Comparison of ENCODE assay signal across 18 cellular contexts in the genomic region with DNA sequence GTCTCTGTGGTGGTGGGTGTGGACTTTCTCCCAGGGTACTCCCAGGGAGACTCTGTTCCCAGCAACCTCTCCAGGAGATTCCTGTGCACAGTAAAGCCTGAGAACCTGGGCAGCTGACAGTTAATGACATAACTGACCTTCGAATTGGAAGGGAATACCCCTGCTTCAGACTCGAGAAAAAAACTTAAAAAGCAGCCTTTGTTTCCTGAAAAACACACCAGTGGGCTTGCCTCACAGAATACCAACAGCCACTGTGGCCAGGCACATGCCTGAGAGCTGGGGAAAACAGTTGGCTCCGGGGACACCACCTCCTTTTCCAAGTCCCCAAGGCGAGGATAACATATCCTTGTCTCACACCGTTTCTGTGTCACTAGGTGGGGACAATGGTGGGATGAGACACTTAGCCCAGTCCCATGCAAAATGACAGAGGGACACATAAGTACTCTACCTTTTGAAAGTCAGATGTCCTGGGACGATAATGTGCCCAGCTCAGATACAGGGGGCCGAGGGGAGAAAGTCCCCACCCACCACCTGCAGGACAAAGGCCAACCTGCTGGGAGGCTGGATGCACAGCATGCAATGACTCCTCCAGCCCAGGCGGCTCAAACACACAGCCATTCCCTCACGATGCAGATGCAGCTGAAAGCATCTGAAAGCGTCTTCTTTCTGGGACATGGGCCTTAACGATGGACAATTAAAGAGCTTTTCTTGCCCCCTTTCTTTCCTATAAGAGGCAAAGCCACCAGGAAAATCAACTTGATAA.
DNase-seq lines count a peak whose midpoint lies in the region; ATAC-seq and TF ChIP-seq lines count a peak whose summit lies in the region.
"Had no signal": no experiment of that assay in that cellular context is flagged by ENCODE, and none has a peak within 500 bp of the region (broad histone marks: within the 10 kb centered on the region; RNA-seq: fewer than 3 reads in every experiment).

No MANE protein-coding gene starts in this region.

- H3K79me2 ChIP-seq in mammary epithelial cell (ENCODE audit: insufficient read depth, low read length) (peaks cover 83% of the 10 kb centered on the region), PC-3 (ENCODE audit: low read length) (peaks cover 95% of the 10 kb centered on the region)

- no peak for TF ChIP-seq CTCF in MCF 10A (IDR thresholded peaks at IDR 0.05; ENCODE audit: unreplicated experiment)
- TF ChIP-seq CTCF in mammary epithelial cell (conservative IDR thresholded peaks at IDR 0.05 in 1 of 2, IDR thresholded peaks at IDR 0.05 in 1 of 2; ENCODE audit: extremely low read depth in 1 of 2, insufficient read depth in 1 of 2, low read depth in 1 of 2, low read length in 2 of 2), result no peak
- TF ChIP-seq CTCF in body of pancreas (IDR thresholded peaks at IDR 0.05), result peak in 1 of 7 experiments; percentile 4
- no peak for TF ChIP-seq CTCF in PC-3 (conservative IDR thresholded peaks at IDR 0.05; ENCODE audit: low read depth, low read length)

- peak overlapping the region; percentile 23 for H3K27ac Mint-ChIP-seq in MCF 10A (ENCODE audit: low read depth, unreplicated experiment)
- H3K27ac Mint-ChIP-seq: activated T-helper 17 cell treated with anti-CD3 and anti-CD28 coated beads, Interleukin-2, amount 50 U/mL, for 72 hours had no signal

- no peak for TF ChIP-seq POLR2A in body of pancreas (IDR thresholded peaks at IDR 0.05)

- H2AFZ ChIP-seq in mammary epithelial cell (ENCODE audit: low read depth, low read length), result no peak overlapping the region
- no peak overlapping the region for H2AFZ ChIP-seq in PC-3 (ENCODE audit: low read length)

- no peak overlapping the region for H3K4me3 Mint-ChIP-seq in MCF 10A (ENCODE audit: unreplicated experiment)
- H3K4me3 Mint-ChIP-seq: activated T-helper 17 cell treated with anti-CD3 and anti-CD28 coated beads, Interleukin-2, amount 50 U/mL, for 72 hours; CD4-positive, alpha-beta memory T cell had no signal

- H3K36me3 Mint-ChIP-seq in MCF 10A (ENCODE audit: insufficient read depth, unreplicated experiment), result peaks cover 92% of the 10 kb centered on the region

- H3K4me2 ChIP-seq in mammary epithelial cell (ENCODE audit: insufficient read depth, low read depth, low read length), result no peak overlapping the region
- H3K4me2 ChIP-seq in PC-3 (ENCODE audit: low read length), result no peak overlapping the region

- H3K4me1 ChIP-seq in mammary epithelial cell (ENCODE audit: insufficient read depth, low read length), result peaks cover 4% of the 10 kb centered on the region
- H3K4me1 ChIP-seq in body of pancreas, result peaks cover 27% of the 10 kb centered on the region
- H3K4me1 ChIP-seq in subcutaneous abdominal adipose tissue (ENCODE audit: control insufficient read depth in 5 of 5, insufficient read depth in 5 of 5, low read length in 5 of 5), result peaks cover 11 to 61% (median 52%) of the 10 kb centered on the region in 5 donors
- no peaks in the 10 kb centered on the region for H3K4me1 ChIP-seq in PC-3 (ENCODE audit: insufficient read depth, low read length)

- ATAC-seq in body of pancreas, result peak; percentile 85
- no peak for ATAC-seq in PC-3
- ATAC-seq: activated T-helper 17 cell treated with anti-CD3 and anti-CD28 coated beads, Interleukin-2, amount 50 U/mL, for 72 hours; gastroesophageal sphincter had no signal

- H3K9ac ChIP-seq in mammary epithelial cell (ENCODE audit: insufficient read depth, low read length), result no peak overlapping the region
- no peak overlapping the region for H3K9ac ChIP-seq in subcutaneous abdominal adipose tissue (ENCODE audit: low read length in 5 of 5)
- H3K9ac ChIP-seq in PC-3 (ENCODE audit: low read length), result no peak overlapping the region

- H3K4me3 ChIP-seq in mammary epithelial cell (replicated peaks in 1 of 3; ENCODE audit: insufficient read depth in 1 of 3, low read depth in 2 of 3, low read length in 3 of 3) (no peak overlapping the region), body of pancreas (no peak overlapping the region), subcutaneous abdominal adipose tissue (ENCODE audit: low read depth in 1 of 5, low read length in 5 of 5) (no peak overlapping the region), PC-3 (ENCODE audit: low read length) (no peak overlapping the region)
- H3K4me3 ChIP-seq: gastroesophageal sphincter had no signal

- in situ Hi-C loops in mammary epithelial cell (cut with MboI; ENCODE audit: low sequenced_read_pairs in 2 of 2), result no loop called here

- H3K27ac ChIP-seq in mammary epithelial cell (ENCODE audit: insufficient read depth, low read depth, low read length), result no peak overlapping the region
- peak overlapping the region; percentile 27 to 61 (median 56) for H3K27ac ChIP-seq in body of pancreas
- H3K27ac ChIP-seq in subcutaneous abdominal adipose tissue (ENCODE audit: low read depth, low read length), result peak overlapping the region; percentile 92
- no peak overlapping the region for H3K27ac ChIP-seq in PC-3 (ENCODE audit: low read length)
- H3K27ac ChIP-seq: gastroesophageal sphincter had no signal

- H3K4me1 Mint-ChIP-seq in MCF 10A (ENCODE audit: insufficient read depth, unreplicated experiment), result peaks cover 6% of the 10 kb centered on the region

- intact Hi-C loops in MCF 10A (cut with micrococcal nuclease) (no loop called here), mammary epithelial cell (cut with micrococcal nuclease) (no loop called here), body of pancreas (cut with DNase I) (no loop called here), PC-3 (cut with micrococcal nuclease) (no loop called here)

- no peaks in the 10 kb centered on the region for H3F3A ChIP-seq in PC-3 (ENCODE audit: low read length, unreplicated experiment)

- dilution Hi-C loops in mammary epithelial cell (cut with HindIII; ENCODE audit: low sequenced_read_pairs), result no loop called here

- no peak for DNase-seq in MCF 10A (ENCODE audit: unreplicated experiment)
- DNase-seq in mammary epithelial cell, result no peak
- DNase-seq in body of pancreas, result peak; percentile 55 to 75 (median 70)
- peak; percentile 54 for DNase-seq in medulla oblongata (ENCODE audit: extremely low spot score)
- DNase-seq in PC-3, result no peak
- no peak for DNase-seq in COLO668 (lab: John Stamatoyannopoulos, UW; ENCODE audit: unreplicated experiment)
- DNase-seq in NCI-H226, result no peak
- DNase-seq: activated CD4-positive, CD25-positive, alpha-beta regulatory T cell; CD4-positive, alpha-beta memory T cell; DND-41; KG1; NCI-H1092 treated with DMSO at 0.1 percent for 48 hours; NK-92 treated with Interleukin-12 subunit alpha and Interleukin-12 subunit beta, amount 100 ng/mL, for 24 hours; stimulated activated CD4-positive, alpha-beta T cell treated with anti-CD3 and anti-CD28 coated beads, Interleukin-12 subunit alpha, Interleukin-12 subunit beta, amount 100 ng/mL, for 4 hours; stimulated activated naive CD4-positive, alpha-beta T cell had no signal

- H3K9me3 ChIP-seq in mammary epithelial cell (replicated peaks; ENCODE audit: insufficient read depth, low read length) (no peaks in the 10 kb centered on the region), body of pancreas (no peaks in the 10 kb centered on the region), subcutaneous abdominal adipose tissue (ENCODE audit: control insufficient read depth in 5 of 5, low read length in 5 of 5) (no peaks in the 10 kb centered on the region), PC-3 (ENCODE audit: low read length) (no peaks in the 10 kb centered on the region)
- H3K9me3 ChIP-seq: gastroesophageal sphincter had no signal

- WGBS in mammary epithelial cell (ENCODE audit: low coverage, missing lambda C conversion rate), result 42% methylated on average over 9 of the region's 11 CpGs
- 47 to 57% methylated on average over 8 to 11 of the region's 11 CpGs for WGBS in body of pancreas, 2 donors

- CTCF ChIA-PET in MCF 10A (lab: Yijun Ruan, JAX) (interaction anchor here (0.7 kb wide), 2 partner anchors 65 to 287 kb away, joined by 3 read pairs; no protein-coding TSS in a partner anchor), mammary epithelial cell (lab: Charles Lee; ENCODE audit: low non-redundant PET) (no interaction called here), PC-3 (lab: Charles Lee) (interaction anchor here (0.8 kb wide), 1 partner anchor 66 kb away, joined by 3 read pairs; no protein-coding TSS in a partner anchor)

- H3K27me3 ChIP-seq in mammary epithelial cell (ENCODE audit: insufficient read depth, low read length) (no peaks in the 10 kb centered on the region), body of pancreas (no peaks in the 10 kb centered on the region), subcutaneous abdominal adipose tissue (ENCODE audit: control insufficient read depth in 5 of 5, insufficient read depth in 4 of 5, low read length in 5 of 5) (no peaks in the 10 kb centered on the region), PC-3 (ENCODE audit: low read length) (no peaks in the 10 kb centered on the region)
- H3K27me3 ChIP-seq: gastroesophageal sphincter had no signal

- H4K20me1 ChIP-seq in mammary epithelial cell (ENCODE audit: insufficient read depth, low read length) (no peaks in the 10 kb centered on the region), PC-3 (ENCODE audit: low read length) (peaks cover 13% of the 10 kb centered on the region)

- no peaks in the 10 kb centered on the region for H3K27me3 Mint-ChIP-seq in MCF 10A (ENCODE audit: insufficient read depth, unreplicated experiment)
- H3K27me3 Mint-ChIP-seq: activated T-helper 17 cell treated with anti-CD3 and anti-CD28 coated beads, Interleukin-2, amount 50 U/mL, for 72 hours; CD4-positive, alpha-beta memory T cell had no signal

- POLR2A ChIA-PET in MCF 10A (lab: Yijun Ruan, JAX), result interaction anchor here (0.6 to 1.4 kb wide), 2 partner anchors 17 to 282 kb away, joined by 3 read pairs; no protein-coding TSS in a partner anchor
- POLR2A ChIA-PET in PC-3 (lab: Charles Lee; ENCODE audit: unreplicated experiment), result no interaction called here

- H3K9me2 ChIP-seq in PC-3 (replicated peaks; ENCODE audit: low read length), result no peaks in the 10 kb centered on the region

- no TSS peak for BruUV-seq in MCF 10A (replicated peaks; lab: Mats Ljungman, UMichigan)
- BruUV-seq in mammary epithelial cell (replicated peaks; lab: Mats Ljungman, UMichigan), result no TSS peak
- BruUV-seq in PC-3 (replicated peaks; lab: Mats Ljungman, UMichigan), result no TSS peak

- H3K36me3 ChIP-seq in mammary epithelial cell (ENCODE audit: insufficient read depth, low read length) (peaks cover 19% of the 10 kb centered on the region), body of pancreas (replicated peaks in 1 of 2; ENCODE audit: insufficient read depth in 1 of 2, low read depth in 2 of 2) (peaks cover 0 to 10% of the 10 kb centered on the region in 2 donors), subcutaneous abdominal adipose tissue (ENCODE audit: control insufficient read depth in 5 of 5, insufficient read depth in 5 of 5, low read length in 5 of 5) (peaks cover 0 to 40% (median 31%) of the 10 kb centered on the region in 5 donors), PC-3 (ENCODE audit: low read depth, low read length) (peaks cover 59% of the 10 kb centered on the region)

- H3K9me3 Mint-ChIP-seq in MCF 10A (ENCODE audit: unreplicated experiment), result no peaks in the 10 kb centered on the region
- H3K9me3 Mint-ChIP-seq: activated T-helper 17 cell treated with anti-CD3 and anti-CD28 coated beads, Interleukin-2, amount 50 U/mL, for 72 hours; CD4-positive, alpha-beta memory T cell had no signal

Comparison
In these comparisons a context has a peak if more than half of its experiments do, and no peak if none do; other contexts are left out.
1. DNase-seq: peak in body of pancreas (4 of 4) and medulla oblongata (single experiment); none in MCF 10A (single experiment), mammary epithelial cell (single experiment), PC-3 (single experiment), COLO668 (single experiment) and NCI-H226 (single experiment).
2. H3K27ac ChIP-seq: peak in body of pancreas (4 of 4) and subcutaneous abdominal adipose tissue (single experiment); none in mammary epithelial cell (single experiment) and PC-3 (single experiment).